In the genomic region with DNA sequence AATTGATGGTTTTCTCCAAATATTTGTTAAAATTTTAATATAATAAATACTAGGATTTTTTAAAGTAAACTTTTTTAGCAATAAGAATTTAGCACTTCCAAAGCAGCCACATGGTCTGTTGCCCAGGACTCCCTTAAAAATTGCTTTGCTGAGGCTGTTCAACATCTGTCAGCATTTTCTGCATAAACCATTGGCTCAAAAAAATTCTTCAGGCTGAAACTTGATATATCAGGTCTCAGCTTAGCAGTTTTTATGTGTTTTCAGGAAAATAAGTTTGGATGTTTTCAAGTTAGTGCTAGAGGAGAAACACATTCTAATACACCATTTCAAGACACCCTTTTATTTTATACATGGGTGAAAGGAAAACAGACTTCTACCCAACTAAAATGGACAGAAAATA, we compare ENCODE assay signal across 14 cellular contexts.
DNase-seq lines count a peak whose midpoint lies in the region; TF ChIP-seq lines count a peak whose summit lies in the region.
"Had no signal": no experiment of that assay in that cellular context is flagged by ENCODE, and none has a peak within 500 bp of the region (broad histone marks: within the 10 kb centered on the region; RNA-seq: fewer than 3 reads in every experiment).

No MANE protein-coding gene starts in this region.

- H3K79me2 ChIP-seq in smooth muscle cell (ENCODE audit: low read depth), result peaks cover 10% of the 10 kb centered on the region

- no peaks in the 10 kb centered on the region for H3K36me3 ChIP-seq in SK-N-MC (ENCODE audit: insufficient read depth, low read length)
- H3K36me3 ChIP-seq in smooth muscle cell (ENCODE audit: low read depth), result peaks cover 5% of the 10 kb centered on the region
- H3K36me3 ChIP-seq: gastroesophageal sphincter, sigmoid colon, thoracic aorta had no signal

- no peaks in the 10 kb centered on the region for H3K27me3 ChIP-seq in smooth muscle cell (ENCODE audit: low read depth)
- H3K27me3 ChIP-seq: gastroesophageal sphincter, sigmoid colon had no signal

- H3K27ac ChIP-seq in SK-N-MC (peak overlapping the region; percentile 61), smooth muscle cell (ENCODE audit: low read depth) (peak overlapping the region; percentile 99)
- H3K27ac ChIP-seq: gastroesophageal sphincter, thoracic aorta had no signal

- DNase-seq in HFF-Myc (ENCODE audit: extremely low read depth, low read depth) (peak; percentile 56), SK-N-MC (ENCODE audit: low read depth, low spot score) (no peak), fibroblast of mammary gland (ENCODE audit: low read depth) (peak; percentile 42), smooth muscle cell (lab: John Stamatoyannopoulos, UW; ENCODE audit: unreplicated experiment) (no peak), NAMALWA (ENCODE audit: low spot score) (no peak), NCI-H1048 (lab: John Stamatoyannopoulos, UW) (no peak)
- no peak for DNase-seq in activated CD8-positive, alpha-beta memory T cell treated with anti-CD3 and anti-CD28 coated beads, Interleukin-2, amount 50 U/mL, for 48 hours
- DNase-seq: activated CD8-positive, alpha-beta memory T cell treated with anti-CD3 and anti-CD28 coated beads, Interleukin-2, amount 10 ng/mL, durations not matched to agents 7 days and 5 days; islet precursor cell; natural killer cell; NCI-H345; sigmoid colon had no signal

- H3F3A ChIP-seq in smooth muscle cell (ENCODE audit: low read depth), result peaks cover 46% of the 10 kb centered on the region

- H3K9ac ChIP-seq in SK-N-MC (ENCODE audit: insufficient read length) (no peak overlapping the region), smooth muscle cell (ENCODE audit: low read depth) (peak overlapping the region; percentile 31)

- H4K20me1 ChIP-seq in smooth muscle cell (ENCODE audit: low read depth), result no peaks in the 10 kb centered on the region

- peak overlapping the region; percentile 70 for H3K4me2 ChIP-seq in smooth muscle cell

- no peaks in the 10 kb centered on the region for H3K9me3 ChIP-seq in SK-N-MC (ENCODE audit: low read depth, low read length)
- no peaks in the 10 kb centered on the region for H3K9me3 ChIP-seq in smooth muscle cell (replicated peaks; ENCODE audit: low read depth)
- H3K9me3 ChIP-seq: sigmoid colon had no signal

- no peak overlapping the region for H2AFZ ChIP-seq in smooth muscle cell (ENCODE audit: low read depth)

- TF ChIP-seq CTCF in HFF-Myc (IDR thresholded peaks at IDR 0.05; ENCODE audit: low read depth, low read length, missing control alignments) (no peak), fibroblast of mammary gland (conservative IDR thresholded peaks at IDR 0.05; ENCODE audit: control insufficient read depth, insufficient read depth, low read depth, low read length) (no peak), smooth muscle cell (IDR thresholded peaks at IDR 0.05; ENCODE audit: borderline replicate concordance, insufficient read depth, poor library complexity, severe bottlenecking) (no peak)

- H3K4me1 ChIP-seq in smooth muscle cell (ENCODE audit: low read depth), result peaks cover 59% of the 10 kb centered on the region

- H3K4me3 ChIP-seq in HFF-Myc (replicated peaks; ENCODE audit: low read depth, low read length) (no peak overlapping the region), SK-N-MC (peak overlapping the region; percentile 45), fibroblast of mammary gland (ENCODE audit: control insufficient read depth, low read depth, low read length) (no peak overlapping the region), smooth muscle cell (no peak overlapping the region)
- H3K4me3 ChIP-seq: gastroesophageal sphincter, sigmoid colon, thoracic aorta had no signal

Comparison
In these comparisons a context has a peak if more than half of its experiments do, and no peak if none do; other contexts are left out.
1. DNase-seq: peak in HFF-Myc (single experiment) and fibroblast of mammary gland (single experiment); none in SK-N-MC (single experiment), smooth muscle cell (single experiment), NAMALWA (single experiment), activated CD8-positive, alpha-beta memory T cell treated with anti-CD3 and anti-CD28 coated beads, Interleukin-2, amount 50 U/mL, for 48 hours (single experiment) and NCI-H1048 (single experiment).